ENCODE assay signal across 8 cellular contexts in genomic region chr18:32018331-32019250, GRCh38. TPM values are rescaled to one million over a fixed set of nuclear protein-coding genes. Genes with fewer than 3 reads are reported as not detected.
DNase-seq lines count a peak whose midpoint lies in the region; ATAC-seq and TF ChIP-seq lines count a peak whose summit lies in the region.

Gene RNF125, plus strand, starts transcription at chr18:32018825. Its CDS starts 39 bp downstream, at chr18:32018864.

- H3K9me3 ChIP-seq in liver (ENCODE audit: control insufficient read depth in 4 of 4, low read length in 3 of 4) = no peaks in the 10 kb centered on the region

- no peaks in the 10 kb centered on the region for H3K9me3 Mint-ChIP-seq in activated CD4-positive, alpha-beta T cell treated with anti-CD3 and anti-CD28 coated beads, Interleukin-2, amount 10 ng/mL, durations not matched to agents 7 days and 5 days

- H3K4me1 ChIP-seq in liver (ENCODE audit: control insufficient read depth in 4 of 4, insufficient read depth in 4 of 4, low read length in 3 of 4) = peaks cover 2 to 32% (median 20%) of the 10 kb centered on the region in 4 donors

- H3K27ac ChIP-seq in liver (ENCODE audit: low read depth in 1 of 2, low read length in 2 of 2) = peak within 1 kb of the TSS; percentile 95

- DNase-seq in Ammon's horn (ENCODE audit: low spot score) (peak; percentile 81), NCI-H526 (lab: John Stamatoyannopoulos, UW) (peak; percentile 59 to 84), dermis blood vessel endothelial cell (peak; percentile 76)
- peak; percentile 95 for DNase-seq in activated CD4-positive, alpha-beta T cell treated with anti-CD3 and anti-CD28 coated beads, Interleukin-2, amount 10 ng/mL, durations not matched to agents 7 days and 5 days
- peak; percentile 84 for DNase-seq in stimulated activated CD4-positive, alpha-beta T cell treated with anti-CD3 and anti-CD28 coated beads, Interleukin-4, amount 100 ng/mL, for 1 hour

- peak; percentile 16 to 41 for TF ChIP-seq RAD21 in liver (IDR thresholded peaks at IDR 0.05)

- peak within 1 kb of the TSS; percentile 98 for H3K4me3 Mint-ChIP-seq in activated CD4-positive, alpha-beta T cell treated with anti-CD3 and anti-CD28 coated beads, Interleukin-2, amount 10 ng/mL, durations not matched to agents 7 days and 5 days

- no peak for TF ChIP-seq CTCF in liver (IDR thresholded peaks at IDR 0.05; ENCODE audit: low read depth, low read length, missing input control)

- CTCF ChIA-PET in activated CD4-positive, alpha-beta T cell treated with anti-CD3 and anti-CD28 coated beads, Interleukin-2, amount 10 ng/mL, durations not matched to agents 7 days and 5 days (lab: Charles Lee) = interaction anchor here (0.6 to 2.6 kb wide), 13 partner anchors 11 to 107 kb away, joined by 3 to 12 read pairs (median 4); partner anchors contain the start of gene RNF138

- ATAC-seq in GM19043 (IDR thresholded peaks at IDR 0.05; ENCODE audit: low read depth, unreplicated experiment) (peak; percentile 78), HG03354 (IDR thresholded peaks at IDR 0.05; ENCODE audit: poor library complexity, severe bottlenecking, unreplicated experiment) (peak; percentile 82)

- H3K36me3 ChIP-seq in liver (ENCODE audit: control insufficient read depth in 4 of 4, insufficient read depth in 3 of 4, low read depth in 1 of 4, low read length in 3 of 4) = no peaks in the 10 kb centered on the region

- no peaks in the 10 kb centered on the region for H3K27me3 ChIP-seq in liver (ENCODE audit: control insufficient read depth in 4 of 4, insufficient read depth in 4 of 4, low read length in 3 of 4)

- H3K4me1 Mint-ChIP-seq in activated CD4-positive, alpha-beta T cell treated with anti-CD3 and anti-CD28 coated beads, Interleukin-2, amount 10 ng/mL, durations not matched to agents 7 days and 5 days = peaks cover 56% of the 10 kb centered on the region

- H3K9ac ChIP-seq in liver (ENCODE audit: low read depth in 1 of 2, low read length in 2 of 2) = peak within 1 kb of the TSS; percentile 95 to 98

- H3K27ac Mint-ChIP-seq in activated CD4-positive, alpha-beta T cell treated with anti-CD3 and anti-CD28 coated beads, Interleukin-2, amount 10 ng/mL, durations not matched to agents 7 days and 5 days = peak within 1 kb of the TSS; percentile 98

- no peaks in the 10 kb centered on the region for H3K27me3 Mint-ChIP-seq in activated CD4-positive, alpha-beta T cell treated with anti-CD3 and anti-CD28 coated beads, Interleukin-2, amount 10 ng/mL, durations not matched to agents 7 days and 5 days

- H3K4me3 ChIP-seq in liver (ENCODE audit: low read depth in 1 of 3, low read length in 3 of 3) = peak within 1 kb of the TSS; percentile 66 to 92 (median 75)

- peaks cover 29% of the 10 kb centered on the region for H3K36me3 Mint-ChIP-seq in activated CD4-positive, alpha-beta T cell treated with anti-CD3 and anti-CD28 coated beads, Interleukin-2, amount 10 ng/mL, durations not matched to agents 7 days and 5 days (ENCODE audit: low read depth)

- POLR2A ChIA-PET in activated CD4-positive, alpha-beta T cell treated with anti-CD3 and anti-CD28 coated beads, Interleukin-2, amount 10 ng/mL, durations not matched to agents 7 days and 5 days (lab: Charles Lee) = interaction anchor here (0.5 to 2.5 kb wide), 7 partner anchors 21 to 75 kb away, joined by 3 to 21 read pairs (median 11); partner anchors contain the start of genes RNF138 and TRAPPC8

- WGBS in liver = under 1% methylated on average over 66 of the region's 66 CpGs

TF ChIP-seq in liver, 16 proteins besides CTCF, POLR2A, EP300 and RAD21:
- TF ChIP-seq TAF1 (conservative IDR thresholded peaks at IDR 0.05) (peak; percentile 59), REST (IDR thresholded peaks at IDR 0.05) (peak; percentile 30), ATF3 (IDR thresholded peaks at IDR 0.05) (no peak), HNF4A (conservative IDR thresholded peaks at IDR 0.05) (peak in 1 of 2 donors; percentile 30), YY1 (IDR thresholded peaks at IDR 0.05) (no peak), FOXA2 (IDR thresholded peaks at IDR 0.05) (no peak)
TF ChIP-seq in liver: peak in this region for 3.

RNA-seq across cellular contexts. Expression of gene RNF125, which starts in this region (rescaled TPM):
- total RNA-seq in activated CD4-positive, alpha-beta T cell treated with anti-CD3 and anti-CD28 coated beads, Interleukin-2, amount 10 ng/mL, durations not matched to agents 7 days and 5 days = 10 to 100 TPM; 35.6 to 36.0 TPM
- total RNA-seq in dermis blood vessel endothelial cell (4.3 and 9.4 TPM in 2 replicates), liver (1 to 10 TPM; 3.3 to 3.8 TPM)
- 1 to 10 TPM; 1.6 to 5.7 TPM for polyA plus RNA-seq in liver

Comparison
In these comparisons a context has a peak if more than half of its experiments do, and no peak if none do; other contexts are left out.
1. Peak in every context shown above with its lines: DNase-seq, ATAC-seq, H3K4me3 ChIP-seq and H3K27ac ChIP-seq.